18 cellular contexts compared by ENCODE assay signal in genomic region chr7:100580466-100581283, GRCh38. TPM values are rescaled to one million over a fixed set of nuclear protein-coding genes. Genes with fewer than 3 reads are reported as not detected.
DNase-seq lines count a peak whose midpoint lies in the region; ATAC-seq, FAIRE-seq and TF ChIP-seq lines count a peak whose summit lies in the region.
"Had no signal": no experiment of that assay in that cellular context is flagged by ENCODE, and none has a peak within 500 bp of the region (broad histone marks: within the 10 kb centered on the region; RNA-seq: fewer than 3 reads in every experiment).

No MANE protein-coding gene starts in this region.

- no peaks in the 10 kb centered on the region for H3K27me3 Mint-ChIP-seq in CD4-positive, alpha-beta T cell

- in situ Hi-C loops in GM12878 (cut with MboI) = no loop called here

- peaks cover 11 to 14% of the 10 kb centered on the region in 2 experiments for H3K36me3 ChIP-seq in GM12878 (ENCODE audit: control insufficient read depth in 2 of 2, insufficient read depth in 2 of 2, low read length in 1 of 2)
- peaks cover 72% of the 10 kb centered on the region for H3K36me3 ChIP-seq in lower lobe of right lung

- no peak for TF ChIP-seq RAD21 in GM12878 (IDR thresholded peaks at IDR 0.05; ENCODE audit: insufficient read depth, low read depth, low read length)

- SMC1A ChIA-PET in GM12878 (lab: Charles Lee; ENCODE audit: uncharacterized antibody, unreplicated experiment) = no interaction called here

- no peaks in the 10 kb centered on the region for H3K9me3 Mint-ChIP-seq in CD4-positive, alpha-beta T cell
- H3K9me3 Mint-ChIP-seq: CD8-positive, alpha-beta T cell had no signal

- no peaks in the 10 kb centered on the region for H4K20me1 ChIP-seq in GM12878 (ENCODE audit: control insufficient read depth, insufficient read depth)

- intact Hi-C loops in GM12878 (cut with micrococcal nuclease; ENCODE audit: unreplicated experiment) (no loop called here), lower lobe of right lung (cut with DNase I) (no loop called here)
- intact Hi-C loops in CD4-positive, alpha-beta T cell (cut with DNase I, micrococcal nuclease) = no loop called here

- no peak overlapping the region for H3K27ac Mint-ChIP-seq in CD4-positive, alpha-beta T cell
- H3K27ac Mint-ChIP-seq: CD8-positive, alpha-beta T cell had no signal

- POLR2A ChIA-PET in GM12878 (lab: Charles Lee) = no interaction called here
- POLR2A ChIA-PET in CD4-positive, alpha-beta T cell (lab: Charles Lee) = interaction anchor here (1.3 to 1.4 kb wide), 2 partner anchors 32 to 42 kb away, joined by 3 to 6 read pairs; partner anchors contain the start of genes AGFG2 and MOSPD3

- H3K27ac ChIP-seq in 22Rv1 (peak overlapping the region; percentile 23; the same call in 1 of the 2 replicates), GM12878 (ENCODE audit: control insufficient read depth, insufficient read depth) (no peak overlapping the region), lower lobe of right lung (no peak overlapping the region)
- H3K27ac ChIP-seq in CD4-positive, alpha-beta T cell (ENCODE audit: low read depth, low read length) = no peak overlapping the region

- CTCF ChIA-PET in GM12878 (lab: Yijun Ruan, JAX) = interaction anchor here (11.6 kb wide), 1 partner anchor 17 kb away, joined by 190 read pairs; no protein-coding TSS in a partner anchor
- CTCF ChIA-PET in CD4-positive, alpha-beta T cell (lab: Charles Lee) = no interaction called here

- TF ChIP-seq CTCF in 22Rv1 (IDR thresholded peaks at IDR 0.05) (no peak), GM12878 (IDR thresholded peaks at IDR 0.05 in 2 of 3, conservative IDR thresholded peaks at IDR 0.05 in 1 of 3; ENCODE audit: control insufficient read depth in 2 of 3, extremely low read depth in 1 of 3, insufficient read depth in 1 of 3, low read depth in 3 of 3, low read length in 3 of 3) (no peak), lower lobe of right lung (IDR thresholded peaks at IDR 0.05) (no peak)
- no peak for TF ChIP-seq CTCF in CD4-positive, alpha-beta T cell (IDR thresholded peaks at IDR 0.05)

- no TSS peak for BruUV-seq in GM12878 (replicated peaks; lab: Mats Ljungman, UMichigan)

- H3K36me3 Mint-ChIP-seq in CD4-positive, alpha-beta T cell (ENCODE audit: low read depth) = peaks cover 37% of the 10 kb centered on the region

- no peak for DNase-seq in GM12892 (ENCODE audit: insufficient read length)
- DNase-seq in GM12878 (ENCODE audit: low read depth, low spot score) = no peak
- DNase-seq in lower lobe of right lung = peak; percentile 41
- DNase-seq in Kasumi-1 (lab: John Stamatoyannopoulos, UW) = no peak
- no peak for DNase-seq in CD4-positive, alpha-beta T cell
- no peak for DNase-seq in cortex of kidney (lab: John Stamatoyannopoulos, UW)
- DNase-seq in medulla oblongata (ENCODE audit: extremely low spot score) = no peak
- DNase-seq: CD8-positive, alpha-beta T cell; GF-D8; NCI-H1048; NCI-H146; NCI-H345; NCI-H526 treated with DMSO at 0.1 percent for 48 hours; NK-92 treated with Interleukin-12 subunit alpha and Interleukin-12 subunit beta, amount 100 ng/mL, for 24 hours; PC-3 had no signal

- RAD21 ChIA-PET in GM12878 (lab: Charles Lee; ENCODE audit: unreplicated experiment) = no interaction called here

- H3K4me2 ChIP-seq in GM12878 (ENCODE audit: control insufficient read depth, insufficient read depth) = no peak overlapping the region

- 0 out of 2 replicates have a peak, but pooled peaks have one; percentile 25 for TF ChIP-seq POLR2A in GM12892 (IDR thresholded peaks at IDR 0.05; ENCODE audit: low read depth, low read length)
- no peak for TF ChIP-seq POLR2A in GM12878 (IDR thresholded peaks at IDR 0.05; ENCODE audit: low read depth, low read length)

- no peak overlapping the region for H3K4me3 Mint-ChIP-seq in CD4-positive, alpha-beta T cell
- H3K4me3 Mint-ChIP-seq: CD8-positive, alpha-beta T cell had no signal

- peaks cover 29% of the 10 kb centered on the region for H3K79me2 ChIP-seq in GM12878 (ENCODE audit: control insufficient read depth, insufficient read depth, low read length)

- no peak overlapping the region for H3K9ac ChIP-seq in GM12878 (ENCODE audit: control insufficient read depth, insufficient read depth, low read length)

- H3K4me1 ChIP-seq in GM12878 (ENCODE audit: control insufficient read depth, insufficient read depth, low read length) = peaks cover 21% of the 10 kb centered on the region
- H3K4me1 ChIP-seq in lower lobe of right lung = peaks cover 45% of the 10 kb centered on the region

- peaks cover 24% of the 10 kb centered on the region for H3K4me1 Mint-ChIP-seq in CD4-positive, alpha-beta T cell (ENCODE audit: low read depth)

- H3K9me3 ChIP-seq in GM12878 (replicated peaks; ENCODE audit: control insufficient read depth, insufficient read depth, low read length) (no peaks in the 10 kb centered on the region), lower lobe of right lung (no peaks in the 10 kb centered on the region)
- no peaks in the 10 kb centered on the region for H3K9me3 ChIP-seq in CD4-positive, alpha-beta T cell (ENCODE audit: control insufficient read depth, low read length)

- no peak overlapping the region for H2AFZ ChIP-seq in GM12878 (ENCODE audit: control insufficient read depth, low read depth, low read length)

- H3K27me3 ChIP-seq in GM12878 (replicated peaks in 1 of 2; ENCODE audit: control insufficient read depth in 2 of 2, insufficient read depth in 2 of 2, low read length in 1 of 2) (no peaks in the 10 kb centered on the region), lower lobe of right lung (ENCODE audit: low read depth) (no peaks in the 10 kb centered on the region)
- no peaks in the 10 kb centered on the region for H3K27me3 ChIP-seq in CD4-positive, alpha-beta T cell (ENCODE audit: control insufficient read depth, insufficient read depth, low read length)

- whole genome bisulfite sequencing in GM12878 (ENCODE audit: insufficient coverage, insufficient replicate concordance, low lambda C conversion rate, missing lambda C conversion rate) = 89% methylated on average over 11 of the region's 11 CpGs

- ATAC-seq in GM12878 (no peak), lower lobe of right lung (no peak)
- ATAC-seq in CD4-positive, alpha-beta T cell (ENCODE audit: poor library complexity) = no peak
- ATAC-seq: CD8-positive, alpha-beta T cell; PC-3 had no signal

- no peak overlapping the region for H3K4me3 ChIP-seq in GM12878
- no peak overlapping the region for H3K4me3 ChIP-seq in lower lobe of right lung

- FAIRE-seq in GM12892 (lab: Jason Lieb, UNC) (peak; percentile 74), GM12878 (lab: Jason Lieb, UNC) (peak; percentile 70)
- FAIRE-seq: H54 had no signal

- no peak for TF ChIP-seq EP300 in GM12878 (IDR thresholded peaks at IDR 0.05; ENCODE audit: borderline replicate concordance in 1 of 2, control insufficient read depth in 1 of 2, low read depth in 2 of 2, low read length in 2 of 2)

RNA-seq across cellular contexts. Expression of gene LRCH4, which starts 5.3 kb away (rescaled TPM):
- polyA plus RNA-seq in GM12892 (2012; ENCODE audit: missing spikeins) = 13.7 TPM
- total RNA-seq in GM12878 (2013; cell fraction: nucleolus; rRNA removed) = 63.4 and 80.4 TPM in 2 replicates
- total RNA-seq in GM12878 (2014; rRNA removed) (38.1 and 41.9 TPM in 2 replicates), GM12878 (2014; rRNA removed; fragmentation: Illumina TruSeq; extraction: Trizol) (10.9 and 11.9 TPM in 2 replicates), GM12878 (2021) (82.6 and 96.7 TPM in 2 replicates), lower lobe of right lung (80.3 TPM)
- 11.7 TPM for polyA plus RNA-seq in GM12878 (2011; ENCODE audit: low read depth)
- polyA plus RNA-seq in GM12878 (2011; rRNA removed) (7.6 and 15.4 TPM in 2 replicates), GM12878 (2014; fragmentation: Illumina TruSeq; extraction: Trizol) (2.7 and 10.8 TPM in 2 replicates), GM12878 (2014; fragmentation: Nextera tagmentation; extraction: Ambion mirVana) (1 to 10 TPM in 1 of 2 experiments, under 1 TPM in 1; 0.58 to 1.7 TPM), GM12878 (2014; rRNA removed) (68.0 and 84.2 TPM in 2 replicates), GM12878 (2016; fragmentation: Nextera tagmentation; extraction: Ambion mirVana) (10 to 100 TPM; 41.4 to 64.0 TPM)
- 17.3 and 25.9 TPM in 2 replicates for polyA plus RNA-seq in GM12878 (2011; cell fraction: cytosol; rRNA removed)
- 141 and 178 TPM in 2 replicates for polyA plus RNA-seq in GM12878 (2011; cell fraction: nucleus; rRNA removed)
- 29.9 and 33.1 TPM in 2 replicates for polyA plus RNA-seq in GM12878 (2012)
- 9.2 and 21.5 TPM in 2 replicates for polyA minus RNA-seq in GM12878 (2011; rRNA and poly(A)+ RNA removed)
- polyA minus RNA-seq in GM12878 (2011; cell fraction: cytosol; rRNA and poly(A)+ RNA removed) = 10.2 and 24.1 TPM in 2 replicates
- polyA minus RNA-seq in GM12878 (2011; cell fraction: nucleus; rRNA and poly(A)+ RNA removed) = 31.4 and 55.1 TPM in 2 replicates
- 100 to 1,000 TPM; 313 to 317 TPM for total RNA-seq in CD4-positive, alpha-beta T cell

RNA-seq across cellular contexts. Expression of gene FBXO24, which starts 5.5 kb away (rescaled TPM):
- polyA plus RNA-seq in GM12892 (2012; ENCODE audit: missing spikeins) = 0.23 TPM
- total RNA-seq in GM12878 (2013; cell fraction: nucleolus; rRNA removed) = 1.7 and 2.4 TPM in 2 replicates
- total RNA-seq in GM12878 (2014; rRNA removed) (0.11 and 0.16 TPM in 2 replicates), GM12878 (2014; rRNA removed; fragmentation: Illumina TruSeq; extraction: Trizol) (0.23 and 0.31 TPM in 2 replicates), GM12878 (2021) (not detected in 2 replicates), lower lobe of right lung (0.74 TPM)
- not detected for polyA plus RNA-seq in GM12878 (2011; ENCODE audit: low read depth)
- polyA plus RNA-seq in GM12878 (2011; rRNA removed) (0.78 and 0.96 TPM in 2 replicates), GM12878 (2014; fragmentation: Illumina TruSeq; extraction: Trizol) (0.24 TPM in 1 of 2 replicates, not detected in the other), GM12878 (2014; fragmentation: Nextera tagmentation; extraction: Ambion mirVana) (not detected), GM12878 (2014; rRNA removed) (0.30 and 0.60 TPM in 2 replicates), GM12878 (2016; fragmentation: Nextera tagmentation; extraction: Ambion mirVana) (under 1 TPM in 1 of 2 experiments, not detected in 1; 0.19 TPM)
- polyA plus RNA-seq in GM12878 (2011; cell fraction: cytosol; rRNA removed) = 0.74 and 0.88 TPM in 2 replicates
- 2.2 and 2.8 TPM in 2 replicates for polyA plus RNA-seq in GM12878 (2011; cell fraction: nucleus; rRNA removed)
- 0.09 and 0.48 TPM in 2 replicates for polyA plus RNA-seq in GM12878 (2012)
- 1.2 and 2.0 TPM in 2 replicates for polyA minus RNA-seq in GM12878 (2011; rRNA and poly(A)+ RNA removed)
- not detected in 2 replicates for polyA minus RNA-seq in GM12878 (2011; cell fraction: cytosol; rRNA and poly(A)+ RNA removed)
- polyA minus RNA-seq in GM12878 (2011; cell fraction: nucleus; rRNA and poly(A)+ RNA removed) = 0.73 and 1.2 TPM in 2 replicates
- under 1 TPM; 0.66 to 0.78 TPM for total RNA-seq in CD4-positive, alpha-beta T cell

RNA-seq across cellular contexts. Expression of gene SAP25, which starts 7.0 kb away (rescaled TPM):
- polyA plus RNA-seq in GM12892 (2012; ENCODE audit: missing spikeins) = 1.4 TPM
- 2.1 TPM in 1 of 2 replicates, not detected in the other for total RNA-seq in GM12878 (2013; cell fraction: nucleolus; rRNA removed)
- total RNA-seq in GM12878 (2014; rRNA removed) (1.8 and 1.9 TPM in 2 replicates), GM12878 (2014; rRNA removed; fragmentation: Illumina TruSeq; extraction: Trizol) (0.18 and 0.83 TPM in 2 replicates), GM12878 (2021) (7.0 and 8.3 TPM in 2 replicates), lower lobe of right lung (10.6 TPM)
- 4.0 TPM for polyA plus RNA-seq in GM12878 (2011; ENCODE audit: low read depth)
- polyA plus RNA-seq in GM12878 (2011; rRNA removed) (0.19 and 0.60 TPM in 2 replicates), GM12878 (2014; fragmentation: Illumina TruSeq; extraction: Trizol) (0.15 TPM in 1 of 2 replicates, not detected in the other), GM12878 (2014; fragmentation: Nextera tagmentation; extraction: Ambion mirVana) (1 to 10 TPM in 1 of 2 experiments, under 1 TPM in 1; 0.14 to 1.1 TPM), GM12878 (2014; rRNA removed) (8.6 and 12.5 TPM in 2 replicates), GM12878 (2016; fragmentation: Nextera tagmentation; extraction: Ambion mirVana) (1 to 10 TPM; 1.1 to 2.8 TPM)
- polyA plus RNA-seq in GM12878 (2011; cell fraction: cytosol; rRNA removed) = 0.81 and 1.7 TPM in 2 replicates
- polyA plus RNA-seq in GM12878 (2011; cell fraction: nucleus; rRNA removed) = 21.7 and 26.8 TPM in 2 replicates
- polyA plus RNA-seq in GM12878 (2012) = 5.1 and 6.3 TPM in 2 replicates
- not detected in 2 replicates for polyA minus RNA-seq in GM12878 (2011; rRNA and poly(A)+ RNA removed)
- polyA minus RNA-seq in GM12878 (2011; cell fraction: cytosol; rRNA and poly(A)+ RNA removed) = not detected in 2 replicates
- polyA minus RNA-seq in GM12878 (2011; cell fraction: nucleus; rRNA and poly(A)+ RNA removed) = 1.5 and 3.0 TPM in 2 replicates
- 10 to 100 TPM; 52.0 to 53.4 TPM for total RNA-seq in CD4-positive, alpha-beta T cell
- total RNA-seq: M059J had no signal

RNA-seq across cellular contexts. Expression of gene PCOLCE, which starts 21.5 kb away (rescaled TPM):
- 0.70 TPM for polyA plus RNA-seq in GM12892 (2012; ENCODE audit: missing spikeins)
- 1.6 TPM in 1 of 2 replicates, not detected in the other for total RNA-seq in GM12878 (2013; cell fraction: nucleolus; rRNA removed)
- total RNA-seq in GM12878 (2014; rRNA removed) (0.85 and 0.87 TPM in 2 replicates), GM12878 (2014; rRNA removed; fragmentation: Illumina TruSeq; extraction: Trizol) (0.32 and 0.40 TPM in 2 replicates), GM12878 (2021) (2.5 and 3.4 TPM in 2 replicates), lower lobe of right lung (75.2 TPM)
- 1.1 TPM for polyA plus RNA-seq in GM12878 (2011; ENCODE audit: low read depth)
- polyA plus RNA-seq in GM12878 (2011; rRNA removed) (0.56 and 0.88 TPM in 2 replicates), GM12878 (2014; fragmentation: Illumina TruSeq; extraction: Trizol) (0.57 and 1.0 TPM in 2 replicates), GM12878 (2014; fragmentation: Nextera tagmentation; extraction: Ambion mirVana) (under 1 TPM; 0.27 to 0.45 TPM), GM12878 (2014; rRNA removed) (2.2 and 2.9 TPM in 2 replicates), GM12878 (2016; fragmentation: Nextera tagmentation; extraction: Ambion mirVana) (1 to 10 TPM; 1.8 to 2.7 TPM)
- 1.1 and 1.4 TPM in 2 replicates for polyA plus RNA-seq in GM12878 (2011; cell fraction: cytosol; rRNA removed)
- 8.6 and 9.6 TPM in 2 replicates for polyA plus RNA-seq in GM12878 (2011; cell fraction: nucleus; rRNA removed)
- polyA plus RNA-seq in GM12878 (2012) = 4.3 and 5.7 TPM in 2 replicates
- polyA minus RNA-seq in GM12878 (2011; rRNA and poly(A)+ RNA removed) = 0.36 TPM in 1 of 2 replicates, not detected in the other
- not detected in 2 replicates for polyA minus RNA-seq in GM12878 (2011; cell fraction: cytosol; rRNA and poly(A)+ RNA removed)
- 1.8 and 2.7 TPM in 2 replicates for polyA minus RNA-seq in GM12878 (2011; cell fraction: nucleus; rRNA and poly(A)+ RNA removed)
- 1 to 10 TPM; 6.7 to 7.5 TPM for total RNA-seq in CD4-positive, alpha-beta T cell

RNA-seq across cellular contexts. Expression of gene MOSPD3, which starts 31.7 kb away (rescaled TPM):
- polyA plus RNA-seq in GM12892 (2012; ENCODE audit: missing spikeins) = 4.6 TPM
- total RNA-seq in GM12878 (2013; cell fraction: nucleolus; rRNA removed) = 2.1 and 2.3 TPM in 2 replicates
- total RNA-seq in GM12878 (2014; rRNA removed) (4.4 and 6.7 TPM in 2 replicates), GM12878 (2014; rRNA removed; fragmentation: Illumina TruSeq; extraction: Trizol) (1.8 and 2.6 TPM in 2 replicates), GM12878 (2021) (7.7 and 7.8 TPM in 2 replicates), lower lobe of right lung (19.5 TPM)
- 4.1 TPM for polyA plus RNA-seq in GM12878 (2011; ENCODE audit: low read depth)
- polyA plus RNA-seq in GM12878 (2011; rRNA removed) (0.71 and 1.7 TPM in 2 replicates), GM12878 (2014; fragmentation: Illumina TruSeq; extraction: Trizol) (1.2 and 2.9 TPM in 2 replicates), GM12878 (2014; fragmentation: Nextera tagmentation; extraction: Ambion mirVana) (1 to 10 TPM in 1 of 2 experiments, under 1 TPM in 1; 0.61 to 1.2 TPM), GM12878 (2014; rRNA removed) (5.3 and 9.0 TPM in 2 replicates), GM12878 (2016; fragmentation: Nextera tagmentation; extraction: Ambion mirVana) (10 to 100 TPM in 1 of 2 experiments, 1 to 10 TPM in 1; 9.3 to 13.6 TPM)
- 2.7 and 3.3 TPM in 2 replicates for polyA plus RNA-seq in GM12878 (2011; cell fraction: cytosol; rRNA removed)
- 8.5 and 8.7 TPM in 2 replicates for polyA plus RNA-seq in GM12878 (2011; cell fraction: nucleus; rRNA removed)
- 11.0 and 11.9 TPM in 2 replicates for polyA plus RNA-seq in GM12878 (2012)
- polyA minus RNA-seq in GM12878 (2011; rRNA and poly(A)+ RNA removed) = 0.29 and 2.3 TPM in 2 replicates
- polyA minus RNA-seq in GM12878 (2011; cell fraction: cytosol; rRNA and poly(A)+ RNA removed) = 1.4 and 2.8 TPM in 2 replicates
- polyA minus RNA-seq in GM12878 (2011; cell fraction: nucleus; rRNA and poly(A)+ RNA removed) = 2.3 and 3.0 TPM in 2 replicates
- 10 to 100 TPM in 1 of 2 experiments, 1 to 10 TPM in 1; 8.5 to 10.9 TPM for total RNA-seq in CD4-positive, alpha-beta T cell
